In the genomic region with DNA sequence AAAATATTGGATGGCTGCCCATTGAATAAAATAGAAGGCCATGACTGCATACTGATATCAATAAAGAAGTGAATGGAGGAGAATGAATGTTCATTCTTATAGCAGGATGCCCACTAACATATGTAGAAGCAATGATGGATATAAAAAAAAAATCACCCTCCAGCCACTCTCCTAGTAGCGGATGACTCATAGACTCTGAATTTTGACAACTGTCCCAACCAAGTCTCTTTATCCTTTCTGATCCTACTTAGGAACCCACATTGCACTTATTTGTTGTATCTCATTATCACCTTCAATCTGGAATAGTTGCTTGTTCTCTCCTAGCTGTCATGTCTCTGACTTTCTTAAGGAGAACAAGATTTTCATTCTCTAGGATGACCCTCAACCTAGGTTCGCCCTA, we compare ENCODE assay signal across 27 cellular contexts.
"Had no signal": no experiment of that assay in that cellular context is flagged by ENCODE, and none has a peak within 500 bp of the region (broad histone marks: within the 10 kb centered on the region; RNA-seq: fewer than 3 reads in every experiment).

No MANE protein-coding gene starts in this region.

- H3K4me3 ChIP-seq: gastroesophageal sphincter, heart left ventricle, hepatocyte, left lung, ovary, psoas muscle, suprapubic skin, transverse colon, vagina had no signal

- H3K79me2 ChIP-seq: hepatocyte had no signal

- H3K4me1 Mint-ChIP-seq: stimulated activated naive CD8-positive, alpha-beta T cell treated with anti-CD3 and anti-CD28 coated beads, Interleukin-15, amount 100 ng/mL, for 72 hours had no signal

- DNase-seq: cortex of kidney; foreskin keratinocyte; heart left ventricle; kidney; left cardiac atrium; left lung; mesenchymal stem cell; midbrain; naive thymus-derived CD8-positive, alpha-beta T cell; nephron progenitor cell; nucleus accumbens; ovary; posterior cingulate gyrus; psoas muscle; right cardiac atrium; small intestine; stimulated activated CD4-positive, alpha-beta T cell treated with anti-CD3 and anti-CD28 coated beads, Interleukin-12 subunit alpha, Interleukin-12 subunit beta, amount 100 ng/mL, for 4 hours; stimulated activated CD4-positive, alpha-beta T cell treated with anti-CD3 and anti-CD28 coated beads, Interleukin-1b, Interleukin-23, amount 100 ng/mL, for 48 hours; stimulated activated CD4-positive, alpha-beta T cell treated with anti-CD3 and anti-CD28 coated beads, Interleukin-4, amount 100 ng/mL, for 1 hour; stimulated activated CD8-positive, alpha-beta memory T cell treated with anti-CD3 and anti-CD28 coated beads, Interleukin-4, amount 100 ng/mL, for 48 hours; stimulated activated naive CD4-positive, alpha-beta T cell; stimulated activated naive CD8-positive, alpha-beta T cell treated with anti-CD3 and anti-CD28 coated beads, Interleukin-15, amount 100 ng/mL, for 72 hours; transverse colon had no signal

- H3K4me2 ChIP-seq: hepatocyte had no signal

- H3K36me3 Mint-ChIP-seq: naive thymus-derived CD8-positive, alpha-beta T cell had no signal

- H3K4me3 Mint-ChIP-seq: naive thymus-derived CD8-positive, alpha-beta T cell; nephron progenitor cell; stimulated activated naive CD8-positive, alpha-beta T cell treated with anti-CD3 and anti-CD28 coated beads, Interleukin-15, amount 100 ng/mL, for 72 hours had no signal

- H3K36me3 ChIP-seq: gastroesophageal sphincter, heart left ventricle, left lung, ovary, suprapubic skin, transverse colon, vagina had no signal

- ATAC-seq: foreskin keratinocyte; gastroesophageal sphincter; heart left ventricle; left cardiac atrium; left lung; naive thymus-derived CD8-positive, alpha-beta T cell; psoas muscle; right cardiac atrium; stimulated activated naive CD8-positive, alpha-beta T cell treated with anti-CD3 and anti-CD28 coated beads, Interleukin-15, amount 100 ng/mL, for 72 hours had no signal

- H3K9me3 ChIP-seq: gastroesophageal sphincter, heart left ventricle, left lung, ovary, psoas muscle, suprapubic skin, transverse colon, vagina had no signal

- H3K27ac ChIP-seq: foreskin keratinocyte, gastroesophageal sphincter, heart left ventricle, hepatocyte, left lung, ovary, psoas muscle, suprapubic skin, transverse colon, vagina had no signal

- H3K4me1 ChIP-seq: foreskin keratinocyte, psoas muscle, suprapubic skin, transverse colon, vagina had no signal

- H3K27ac Mint-ChIP-seq: stimulated activated naive CD8-positive, alpha-beta T cell treated with anti-CD3 and anti-CD28 coated beads, Interleukin-15, amount 100 ng/mL, for 72 hours had no signal

- H3K9me3 Mint-ChIP-seq: stimulated activated naive CD8-positive, alpha-beta T cell treated with anti-CD3 and anti-CD28 coated beads, Interleukin-15, amount 100 ng/mL, for 72 hours had no signal

- H2AFZ ChIP-seq: hepatocyte had no signal
